17 cellular contexts compared by ENCODE assay signal in genomic region chr12:57004651-57005050, GRCh38. TPM values are rescaled to one million over a fixed set of nuclear protein-coding genes. Genes with fewer than 3 reads are reported as not detected.
DNase-seq lines count a peak whose midpoint lies in the region; ATAC-seq and TF ChIP-seq lines count a peak whose summit lies in the region.
"Had no signal": no experiment of that assay in that cellular context is flagged by ENCODE, and none has a peak within 500 bp of the region (broad histone marks: within the 10 kb centered on the region; RNA-seq: fewer than 3 reads in every experiment).

No MANE protein-coding gene starts in this region.

- no peaks in the 10 kb centered on the region for H3K27me3 ChIP-seq in AG04450 (ENCODE audit: control insufficient read depth, insufficient read depth, low read length)
- H3K27me3 ChIP-seq in CD4-positive, alpha-beta memory T cell (ENCODE audit: insufficient read depth, low read length): no peaks in the 10 kb centered on the region
- H3K27me3 ChIP-seq: heart right ventricle, left lung had no signal

- H3K4me3 Mint-ChIP-seq in CD4-positive, alpha-beta memory T cell: peak overlapping the region; percentile 57 to 98 (median 96)
- peak overlapping the region in 4 of 5 donors; percentile 89 to 93 (median 92) for H3K4me3 Mint-ChIP-seq in immature natural killer cell

- H3K4me3 ChIP-seq in AG04450 (ENCODE audit: low read depth, low read length) (0 out of 2 replicates have a peak overlapping the region, but pooled peaks have one; percentile 10), SK-N-MC (no peak overlapping the region; the same call in 1 of the 2 replicates)
- H3K4me3 ChIP-seq in CD4-positive, alpha-beta memory T cell (ENCODE audit: low read length in 2 of 2): no peak overlapping the region

- CTCF ChIA-PET in AG04450 (lab: Charles Lee): interaction anchor here (0.9 to 15.4 kb wide), 8 partner anchors 16 to 368 kb away, joined by 3 to 273 read pairs (median 8); partner anchors contain the start of gene STAT6
- CTCF ChIA-PET in CD4-positive, alpha-beta memory T cell (lab: Charles Lee; ENCODE audit: partially characterized antibody): interaction anchor here (0.8 to 15.8 kb wide), 18 partner anchors 8 to 340 kb away, joined by 3 to 226 read pairs (median 6); partner anchors contain the start of genes SHMT2 and STAT6

- peak overlapping the region; percentile 91 for H3K9ac ChIP-seq in SK-N-MC (ENCODE audit: insufficient read length)

- TF ChIP-seq CTCF in AG04450 (IDR thresholded peaks at IDR 0.05; ENCODE audit: low read depth, low read length): no peak

- peak overlapping the region in 1 of 7 donors; percentile 14 for H3K27ac Mint-ChIP-seq in CD4-positive, alpha-beta memory T cell
- H3K27ac Mint-ChIP-seq in immature natural killer cell: peak overlapping the region in 2 of 6 donors; percentile 85 to 95

- ATAC-seq in GM18909 (IDR thresholded peaks at IDR 0.05; ENCODE audit: poor library complexity, unreplicated experiment): no peak
- ATAC-seq: heart right ventricle, left lung had no signal

- H3K36me3 Mint-ChIP-seq in CD4-positive, alpha-beta memory T cell: peaks cover 32 to 56% of the 10 kb centered on the region in 2 donors
- H3K36me3 Mint-ChIP-seq in immature natural killer cell: peaks cover 8 to 24% (median 8%) of the 10 kb centered on the region in 3 donors

- H3K9me3 ChIP-seq in AG04450 (ENCODE audit: control insufficient read depth, insufficient read depth, low read length) (no peaks in the 10 kb centered on the region; the same call in 1 of the 2 replicates), SK-N-MC (ENCODE audit: low read depth, low read length) (no peaks in the 10 kb centered on the region)
- H3K9me3 ChIP-seq in CD4-positive, alpha-beta memory T cell (ENCODE audit: control insufficient read depth in 1 of 2, low read length in 2 of 2): no peaks in the 10 kb centered on the region
- H3K9me3 ChIP-seq: heart right ventricle, left lung had no signal

- peaks cover 40% of the 10 kb centered on the region for H3K36me3 ChIP-seq in CD4-positive, alpha-beta memory T cell (ENCODE audit: insufficient read depth, low read length)
- H3K36me3 ChIP-seq in SK-N-MC (ENCODE audit: insufficient read depth, low read length): peaks cover 44% of the 10 kb centered on the region

- no peaks in the 10 kb centered on the region for H3K9me3 Mint-ChIP-seq in CD4-positive, alpha-beta memory T cell
- no peaks in the 10 kb centered on the region for H3K9me3 Mint-ChIP-seq in immature natural killer cell
- H3K9me3 Mint-ChIP-seq: central memory CD8-positive, alpha-beta T cell had no signal

- DNase-seq in AG04450 (ENCODE audit: low read depth, low spot score) (no peak), SK-N-MC (ENCODE audit: low read depth, low spot score) (no peak), immature natural killer cell (no peak), hepatic stellate cell (ENCODE audit: low spot score) (no peak), GM19240 (ENCODE audit: insufficient read length, low spot score) (no peak), dermis blood vessel endothelial cell (no peak)
- DNase-seq in CD4-positive, alpha-beta memory T cell: no peak
- DNase-seq: activated effector memory CD4-positive, alpha-beta T cell treated with anti-CD3 and anti-CD28 coated beads, Interleukin-2, amount 50 U/mL, for 16 hours; heart right ventricle; left lung; occipital lobe; SIG-M5; small intestine had no signal

- no peak overlapping the region for H3K27ac ChIP-seq in AG04450 (ENCODE audit: low read depth, low read length)
- H3K27ac ChIP-seq in CD4-positive, alpha-beta memory T cell (ENCODE audit: low read depth, low read length): no peak overlapping the region
- H3K27ac ChIP-seq in SK-N-MC: no peak overlapping the region
- H3K27ac ChIP-seq: left lung had no signal

- POLR2A ChIA-PET in AG04450 (lab: Yijun Ruan, JAX): no interaction called here
- POLR2A ChIA-PET in CD4-positive, alpha-beta memory T cell (lab: Charles Lee; ENCODE audit: partially characterized antibody): interaction anchor here (1.8 to 8.7 kb wide), 2 partner anchors 106 to 279 kb away, joined by 4 to 62 read pairs; partner anchors contain the start of genes NACA and STAT6

- intact Hi-C loops in CD4-positive, alpha-beta memory T cell (cut with micrococcal nuclease): loop anchor here (5.0 kb wide), 2 partner anchors 178 to 247 kb away; no protein-coding TSS in a partner anchor

- H3K4me1 ChIP-seq in CD4-positive, alpha-beta memory T cell (ENCODE audit: insufficient read depth, low read length): peaks cover 48% of the 10 kb centered on the region

- peaks cover 36 to 79% (median 57%) of the 10 kb centered on the region in 4 donors for H3K4me1 Mint-ChIP-seq in CD4-positive, alpha-beta memory T cell
- peaks cover 37 to 73% of the 10 kb centered on the region in 2 donors for H3K4me1 Mint-ChIP-seq in immature natural killer cell

- H3K27me3 Mint-ChIP-seq in CD4-positive, alpha-beta memory T cell: no peaks in the 10 kb centered on the region
- peaks cover 2 to 6% (median 3%) of the 10 kb centered on the region in 3 donors for H3K27me3 Mint-ChIP-seq in immature natural killer cell (ENCODE audit: low read depth in 3 of 3)
- H3K27me3 Mint-ChIP-seq: central memory CD8-positive, alpha-beta T cell had no signal

RNA-seq across cellular contexts. Expression of gene ZBTB39, which starts 1.7 kb away (rescaled TPM):
- polyA plus RNA-seq in AG04450 (2011; rRNA removed): 5.8 and 6.4 TPM in 2 replicates
- 10.2 and 12.0 TPM in 2 replicates for polyA minus RNA-seq in AG04450 (2011; rRNA and poly(A)+ RNA removed)
- 10 to 100 TPM; 10.8 to 12.2 TPM for total RNA-seq in CD4-positive, alpha-beta memory T cell
- 1 to 10 TPM in 1 of 2 donors, under 1 TPM in 1; 0.98 to 2.7 TPM for polyA plus RNA-seq in CD4-positive, alpha-beta memory T cell
- polyA plus RNA-seq in immature natural killer cell: 1 to 10 TPM in 2 of 3 donors, not detected in 1; 1.1 to 2.6 TPM
- total RNA-seq in dermis blood vessel endothelial cell: 11.1 and 11.2 TPM in 2 replicates

RNA-seq across cellular contexts. Expression of gene TAC3, which starts 11.7 kb away (rescaled TPM):
- polyA plus RNA-seq in AG04450 (2011; rRNA removed) (8.0 and 8.9 TPM in 2 replicates), immature natural killer cell (not detected)
- 1.00 and 1.8 TPM in 2 replicates for polyA minus RNA-seq in AG04450 (2011; rRNA and poly(A)+ RNA removed)
- not detected for total RNA-seq in CD4-positive, alpha-beta memory T cell
- polyA plus RNA-seq in CD4-positive, alpha-beta memory T cell: under 1 TPM in 1 of 2 donors, not detected in 1; 0.36 TPM
- not detected in 2 replicates for total RNA-seq in dermis blood vessel endothelial cell
- total RNA-seq: heart right ventricle, left lung, subcutaneous adipose tissue had no signal
- polyA plus RNA-seq: heart right ventricle had no signal

RNA-seq across cellular contexts. Expression of gene MYO1A, which starts 45.3 kb away (rescaled TPM):
- polyA plus RNA-seq in AG04450 (2011; rRNA removed) (not detected in 2 replicates), immature natural killer cell (not detected)
- polyA minus RNA-seq in AG04450 (2011; rRNA and poly(A)+ RNA removed): 0.04 TPM in 1 of 2 replicates, not detected in the other
- total RNA-seq in CD4-positive, alpha-beta memory T cell: 1 to 10 TPM; 1.2 to 3.0 TPM
- polyA plus RNA-seq in CD4-positive, alpha-beta memory T cell: not detected
- total RNA-seq in dermis blood vessel endothelial cell: not detected in 2 replicates
- total RNA-seq: occipital lobe had no signal

RNA-seq across cellular contexts. Expression of gene RDH16, which starts 47.2 kb away (rescaled TPM):
- polyA plus RNA-seq in AG04450 (2011; rRNA removed) (0.06 TPM in 1 of 2 replicates, not detected in the other), immature natural killer cell (1 to 10 TPM in 1 of 3 donors, under 1 TPM in 2; 0.14 to 1.9 (median 0.18) TPM)
- 0.17 TPM in 1 of 2 replicates, not detected in the other for polyA minus RNA-seq in AG04450 (2011; rRNA and poly(A)+ RNA removed)
- 1 to 10 TPM; 1.3 to 1.9 TPM for total RNA-seq in CD4-positive, alpha-beta memory T cell
- under 1 TPM; 0.09 to 0.47 TPM for polyA plus RNA-seq in CD4-positive, alpha-beta memory T cell
- 0.17 TPM in 1 of 2 replicates, not detected in the other for total RNA-seq in dermis blood vessel endothelial cell
- total RNA-seq: LHCN-M2 had no signal
